ENCODE assay signal across 1 cellular context in the genomic region with DNA sequence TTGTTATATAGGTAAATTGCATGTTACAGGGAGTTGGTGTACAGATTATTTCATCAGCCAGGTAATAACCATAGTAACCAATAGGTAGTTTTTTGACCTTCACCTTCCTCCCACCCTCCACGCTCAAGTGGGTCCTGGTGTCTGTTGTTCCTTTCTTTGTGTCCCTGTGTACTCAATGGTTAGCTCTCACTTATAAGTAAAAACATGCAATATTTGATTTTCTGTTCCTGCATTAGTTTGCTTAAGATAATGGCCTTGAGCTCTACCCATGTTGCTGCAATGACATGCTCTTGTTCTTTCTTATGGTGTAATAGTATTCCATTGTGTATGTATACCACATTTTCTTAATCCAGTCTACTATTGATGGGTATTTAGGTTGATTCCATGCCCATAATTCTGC.
TF ChIP-seq lines count a peak whose summit lies in the region.

No MANE protein-coding gene starts in this region.

TF ChIP-seq in HepG2, 621 proteins besides CTCF, POLR2A, EP300 and RAD21 (continued from another document and continues in another):
- TF ChIP-seq, protein P1, sequence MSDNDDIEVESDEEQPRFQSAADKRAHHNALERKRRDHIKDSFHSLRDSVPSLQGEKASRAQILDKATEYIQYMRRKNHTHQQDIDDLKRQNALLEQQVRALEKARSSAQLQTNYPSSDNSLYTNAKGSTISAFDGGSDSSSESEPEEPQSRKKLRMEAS (IDR thresholded peaks at IDR 0.05): 0 out of 2 replicates have a peak, but pooled peaks have one; percentile 2
- TF ChIP-seq ZFP90 (CRISPR knock-in tag; IDR thresholded peaks at IDR 0.05; ENCODE audit: borderline replicate concordance): no peak
- no peak for TF ChIP-seq NRL (CRISPR knock-in tag; IDR thresholded peaks at IDR 0.05; ENCODE audit: borderline replicate concordance)
- TF ChIP-seq BORCS8-MEF2B (CRISPR knock-in tag; IDR thresholded peaks at IDR 0.05): no peak
- peak; percentile 64; the same call in 1 of the 2 replicates for TF ChIP-seq ZNF331 (CRISPR knock-in tag; IDR thresholded peaks at IDR 0.05)
- TF ChIP-seq, protein P2, sequence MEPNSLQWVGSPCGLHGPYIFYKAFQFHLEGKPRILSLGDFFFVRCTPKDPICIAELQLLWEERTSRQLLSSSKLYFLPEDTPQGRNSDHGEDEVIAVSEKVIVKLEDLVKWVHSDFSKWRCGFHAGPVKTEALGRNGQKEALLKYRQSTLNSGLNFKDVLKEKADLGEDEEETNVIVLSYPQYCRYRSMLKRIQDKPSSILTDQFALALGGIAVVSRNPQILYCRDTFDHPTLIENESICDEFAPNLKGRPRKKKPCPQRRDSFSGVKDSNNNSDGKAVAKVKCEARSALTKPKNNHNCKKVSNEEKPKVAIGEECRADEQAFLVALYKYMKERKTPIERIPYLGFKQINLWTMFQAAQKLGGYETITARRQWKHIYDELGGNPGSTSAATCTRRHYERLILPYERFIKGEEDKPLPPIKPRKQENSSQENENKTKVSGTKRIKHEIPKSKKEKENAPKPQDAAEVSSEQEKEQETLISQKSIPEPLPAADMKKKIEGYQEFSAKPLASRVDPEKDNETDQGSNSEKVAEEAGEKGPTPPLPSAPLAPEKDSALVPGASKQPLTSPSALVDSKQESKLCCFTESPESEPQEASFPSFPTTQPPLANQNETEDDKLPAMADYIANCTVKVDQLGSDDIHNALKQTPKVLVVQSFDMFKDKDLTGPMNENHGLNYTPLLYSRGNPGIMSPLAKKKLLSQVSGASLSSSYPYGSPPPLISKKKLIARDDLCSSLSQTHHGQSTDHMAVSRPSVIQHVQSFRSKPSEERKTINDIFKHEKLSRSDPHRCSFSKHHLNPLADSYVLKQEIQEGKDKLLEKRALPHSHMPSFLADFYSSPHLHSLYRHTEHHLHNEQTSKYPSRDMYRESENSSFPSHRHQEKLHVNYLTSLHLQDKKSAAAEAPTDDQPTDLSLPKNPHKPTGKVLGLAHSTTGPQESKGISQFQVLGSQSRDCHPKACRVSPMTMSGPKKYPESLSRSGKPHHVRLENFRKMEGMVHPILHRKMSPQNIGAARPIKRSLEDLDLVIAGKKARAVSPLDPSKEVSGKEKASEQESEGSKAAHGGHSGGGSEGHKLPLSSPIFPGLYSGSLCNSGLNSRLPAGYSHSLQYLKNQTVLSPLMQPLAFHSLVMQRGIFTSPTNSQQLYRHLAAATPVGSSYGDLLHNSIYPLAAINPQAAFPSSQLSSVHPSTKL (CRISPR knock-in tag; IDR thresholded peaks at IDR 0.05): peak; percentile 95
- peak; percentile 62 for TF ChIP-seq FOXA1 (IDR thresholded peaks at IDR 0.05)
- TF ChIP-seq FOXA1 (CRISPR knock-in tag; IDR thresholded peaks at IDR 0.05): peak; percentile 85
- peak; percentile 48; the same call in 1 of the 2 replicates for TF ChIP-seq ATF1 (CRISPR knock-in tag; IDR thresholded peaks at IDR 0.05)
- TF ChIP-seq, protein P3, sequence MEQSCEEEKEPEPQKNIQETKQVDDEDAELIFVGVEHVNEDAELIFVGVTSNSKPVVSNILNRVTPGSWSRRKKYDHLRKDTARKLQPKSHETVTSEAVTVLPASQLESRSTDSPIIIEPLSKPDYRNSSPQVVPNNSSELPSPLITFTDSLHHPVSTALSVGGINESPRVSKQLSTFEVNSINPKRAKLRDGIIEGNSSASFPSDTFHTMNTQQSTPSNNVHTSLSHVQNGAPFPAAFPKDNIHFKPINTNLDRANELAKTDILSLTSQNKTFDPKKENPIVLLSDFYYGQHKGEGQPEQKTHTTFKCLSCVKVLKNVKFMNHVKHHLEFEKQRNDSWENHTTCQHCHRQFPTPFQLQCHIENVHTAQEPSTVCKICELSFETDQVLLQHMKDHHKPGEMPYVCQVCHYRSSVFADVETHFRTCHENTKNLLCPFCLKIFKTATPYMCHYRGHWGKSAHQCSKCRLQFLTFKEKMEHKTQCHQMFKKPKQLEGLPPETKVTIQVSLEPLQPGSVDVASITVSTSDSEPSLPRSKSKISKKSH (CRISPR knock-in tag; IDR thresholded peaks at IDR 0.05; ENCODE audit: borderline replicate concordance): no peak
- TF ChIP-seq, protein P4, sequence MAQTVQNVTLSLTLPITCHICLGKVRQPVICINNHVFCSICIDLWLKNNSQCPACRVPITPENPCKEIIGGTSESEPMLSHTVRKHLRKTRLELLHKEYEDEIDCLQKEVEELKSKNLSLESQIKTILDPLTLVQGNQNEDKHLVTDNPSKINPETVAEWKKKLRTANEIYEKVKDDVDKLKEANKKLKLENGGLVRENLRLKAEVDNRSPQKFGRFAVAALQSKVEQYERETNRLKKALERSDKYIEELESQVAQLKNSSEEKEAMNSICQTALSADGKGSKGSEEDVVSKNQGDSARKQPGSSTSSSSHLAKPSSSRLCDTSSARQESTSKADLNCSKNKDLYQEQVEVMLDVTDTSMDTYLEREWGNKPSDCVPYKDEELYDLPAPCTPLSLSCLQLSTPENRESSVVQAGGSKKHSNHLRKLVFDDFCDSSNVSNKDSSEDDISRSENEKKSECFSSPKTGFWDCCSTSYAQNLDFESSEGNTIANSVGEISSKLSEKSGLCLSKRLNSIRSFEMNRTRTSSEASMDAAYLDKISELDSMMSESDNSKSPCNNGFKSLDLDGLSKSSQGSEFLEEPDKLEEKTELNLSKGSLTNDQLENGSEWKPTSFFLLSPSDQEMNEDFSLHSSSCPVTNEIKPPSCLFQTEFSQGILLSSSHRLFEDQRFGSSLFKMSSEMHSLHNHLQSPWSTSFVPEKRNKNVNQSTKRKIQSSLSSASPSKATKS (CRISPR knock-in tag; IDR thresholded peaks at IDR 0.05): no peak
- no peak for TF ChIP-seq MTF1 (CRISPR knock-in tag; IDR thresholded peaks at IDR 0.05)
- no peak for TF ChIP-seq ARID2 (CRISPR knock-in tag; IDR thresholded peaks at IDR 0.05; ENCODE audit: borderline replicate concordance)
- TF ChIP-seq CBX5 (CRISPR knock-in tag; IDR thresholded peaks at IDR 0.05; ENCODE audit: borderline replicate concordance): no peak
- TF ChIP-seq, protein P5, sequence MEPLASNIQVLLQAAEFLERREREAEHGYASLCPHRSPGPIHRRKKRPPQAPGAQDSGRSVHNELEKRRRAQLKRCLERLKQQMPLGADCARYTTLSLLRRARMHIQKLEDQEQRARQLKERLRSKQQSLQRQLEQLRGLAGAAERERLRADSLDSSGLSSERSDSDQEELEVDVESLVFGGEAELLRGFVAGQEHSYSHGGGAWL (CRISPR knock-in tag; IDR thresholded peaks at IDR 0.05): no peak
- no peak for TF ChIP-seq ZNF33A (CRISPR knock-in tag; IDR thresholded peaks at IDR 0.05; ENCODE audit: borderline replicate concordance)
- TF ChIP-seq, protein P6, sequence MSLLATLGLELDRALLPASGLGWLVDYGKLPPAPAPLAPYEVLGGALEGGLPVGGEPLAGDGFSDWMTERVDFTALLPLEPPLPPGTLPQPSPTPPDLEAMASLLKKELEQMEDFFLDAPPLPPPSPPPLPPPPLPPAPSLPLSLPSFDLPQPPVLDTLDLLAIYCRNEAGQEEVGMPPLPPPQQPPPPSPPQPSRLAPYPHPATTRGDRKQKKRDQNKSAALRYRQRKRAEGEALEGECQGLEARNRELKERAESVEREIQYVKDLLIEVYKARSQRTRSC (CRISPR knock-in tag; IDR thresholded peaks at IDR 0.05; ENCODE audit: low read depth): no peak
- 0 out of 2 replicates have a peak, but pooled peaks have one; percentile 39 for TF ChIP-seq ZMYM2 (CRISPR knock-in tag; IDR thresholded peaks at IDR 0.05)
- no peak for TF ChIP-seq RBFOX2 (IDR thresholded peaks at IDR 0.05; ENCODE audit: low read depth, low read length)
- TF ChIP-seq, protein P7, sequence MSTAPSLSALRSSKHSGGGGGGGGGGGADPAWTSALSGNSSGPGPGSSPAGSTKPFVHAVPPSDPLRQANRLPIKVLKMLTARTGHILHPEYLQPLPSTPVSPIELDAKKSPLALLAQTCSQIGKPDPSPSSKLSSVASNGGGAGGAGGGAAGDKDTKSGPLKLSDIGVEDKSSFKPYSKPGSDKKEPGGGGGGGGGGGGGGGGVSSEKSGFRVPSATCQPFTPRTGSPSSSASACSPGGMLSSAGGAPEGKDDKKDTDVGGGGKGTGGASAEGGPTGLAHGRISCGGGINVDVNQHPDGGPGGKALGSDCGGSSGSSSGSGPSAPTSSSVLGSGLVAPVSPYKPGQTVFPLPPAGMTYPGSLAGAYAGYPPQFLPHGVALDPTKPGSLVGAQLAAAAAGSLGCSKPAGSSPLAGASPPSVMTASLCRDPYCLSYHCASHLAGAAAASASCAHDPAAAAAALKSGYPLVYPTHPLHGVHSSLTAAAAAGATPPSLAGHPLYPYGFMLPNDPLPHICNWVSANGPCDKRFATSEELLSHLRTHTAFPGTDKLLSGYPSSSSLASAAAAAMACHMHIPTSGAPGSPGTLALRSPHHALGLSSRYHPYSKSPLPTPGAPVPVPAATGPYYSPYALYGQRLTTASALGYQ (CRISPR knock-in tag; IDR thresholded peaks at IDR 0.05): peak; percentile 63; the same call in 1 of the 2 replicates
- TF ChIP-seq, protein P8, sequence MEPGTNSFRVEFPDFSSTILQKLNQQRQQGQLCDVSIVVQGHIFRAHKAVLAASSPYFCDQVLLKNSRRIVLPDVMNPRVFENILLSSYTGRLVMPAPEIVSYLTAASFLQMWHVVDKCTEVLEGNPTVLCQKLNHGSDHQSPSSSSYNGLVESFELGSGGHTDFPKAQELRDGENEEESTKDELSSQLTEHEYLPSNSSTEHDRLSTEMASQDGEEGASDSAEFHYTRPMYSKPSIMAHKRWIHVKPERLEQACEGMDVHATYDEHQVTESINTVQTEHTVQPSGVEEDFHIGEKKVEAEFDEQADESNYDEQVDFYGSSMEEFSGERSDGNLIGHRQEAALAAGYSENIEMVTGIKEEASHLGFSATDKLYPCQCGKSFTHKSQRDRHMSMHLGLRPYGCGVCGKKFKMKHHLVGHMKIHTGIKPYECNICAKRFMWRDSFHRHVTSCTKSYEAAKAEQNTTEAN (CRISPR knock-in tag; conservative IDR thresholded peaks at IDR 0.05): no peak
- no peak for TF ChIP-seq MATR3 (CRISPR knock-in tag; IDR thresholded peaks at IDR 0.05)
- TF ChIP-seq ZNF746 (CRISPR knock-in tag; IDR thresholded peaks at IDR 0.05): no peak
- no peak for TF ChIP-seq ZNF335 (CRISPR knock-in tag; IDR thresholded peaks at IDR 0.05)
- TF ChIP-seq ZMAT3 (CRISPR knock-in tag; conservative IDR thresholded peaks at IDR 0.05): no peak
- TF ChIP-seq ZBTB8A (CRISPR knock-in tag; IDR thresholded peaks at IDR 0.05; ENCODE audit: borderline replicate concordance, low read depth): no peak
- no peak for TF ChIP-seq ZNF7 (CRISPR knock-in tag; IDR thresholded peaks at IDR 0.05)
- TF ChIP-seq CBX1 (IDR thresholded peaks at IDR 0.05; ENCODE audit: low read depth): no peak
- TF ChIP-seq, protein P9, sequence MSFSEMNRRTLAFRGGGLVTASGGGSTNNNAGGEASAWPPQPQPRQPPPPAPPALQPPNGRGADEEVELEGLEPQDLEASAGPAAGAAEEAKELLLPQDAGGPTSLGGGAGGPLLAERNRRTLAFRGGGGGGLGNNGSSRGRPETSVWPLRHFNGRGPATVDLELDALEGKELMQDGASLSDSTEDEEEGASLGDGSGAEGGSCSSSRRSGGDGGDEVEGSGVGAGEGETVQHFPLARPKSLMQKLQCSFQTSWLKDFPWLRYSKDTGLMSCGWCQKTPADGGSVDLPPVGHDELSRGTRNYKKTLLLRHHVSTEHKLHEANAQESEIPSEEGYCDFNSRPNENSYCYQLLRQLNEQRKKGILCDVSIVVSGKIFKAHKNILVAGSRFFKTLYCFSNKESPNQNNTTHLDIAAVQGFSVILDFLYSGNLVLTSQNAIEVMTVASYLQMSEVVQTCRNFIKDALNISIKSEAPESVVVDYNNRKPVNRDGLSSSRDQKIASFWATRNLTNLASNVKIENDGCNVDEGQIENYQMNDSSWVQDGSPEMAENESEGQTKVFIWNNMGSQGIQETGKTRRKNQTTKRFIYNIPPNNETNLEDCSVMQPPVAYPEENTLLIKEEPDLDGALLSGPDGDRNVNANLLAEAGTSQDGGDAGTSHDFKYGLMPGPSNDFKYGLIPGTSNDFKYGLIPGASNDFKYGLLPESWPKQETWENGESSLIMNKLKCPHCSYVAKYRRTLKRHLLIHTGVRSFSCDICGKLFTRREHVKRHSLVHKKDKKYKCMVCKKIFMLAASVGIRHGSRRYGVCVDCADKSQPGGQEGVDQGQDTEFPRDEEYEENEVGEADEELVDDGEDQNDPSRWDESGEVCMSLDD (CRISPR knock-in tag; IDR thresholded peaks at IDR 0.05; ENCODE audit: borderline replicate concordance): no peak
- TF ChIP-seq KLF12 (CRISPR knock-in tag; IDR thresholded peaks at IDR 0.05; ENCODE audit: borderline replicate concordance): no peak
- TF ChIP-seq ZNF44 (CRISPR knock-in tag; IDR thresholded peaks at IDR 0.05): no peak
- no peak for TF ChIP-seq ZNF788 (CRISPR knock-in tag; IDR thresholded peaks at IDR 0.05; ENCODE audit: borderline replicate concordance)
- no peak for TF ChIP-seq KDM3A (CRISPR knock-in tag; IDR thresholded peaks at IDR 0.05; ENCODE audit: low read depth)
- TF ChIP-seq, protein P10, sequence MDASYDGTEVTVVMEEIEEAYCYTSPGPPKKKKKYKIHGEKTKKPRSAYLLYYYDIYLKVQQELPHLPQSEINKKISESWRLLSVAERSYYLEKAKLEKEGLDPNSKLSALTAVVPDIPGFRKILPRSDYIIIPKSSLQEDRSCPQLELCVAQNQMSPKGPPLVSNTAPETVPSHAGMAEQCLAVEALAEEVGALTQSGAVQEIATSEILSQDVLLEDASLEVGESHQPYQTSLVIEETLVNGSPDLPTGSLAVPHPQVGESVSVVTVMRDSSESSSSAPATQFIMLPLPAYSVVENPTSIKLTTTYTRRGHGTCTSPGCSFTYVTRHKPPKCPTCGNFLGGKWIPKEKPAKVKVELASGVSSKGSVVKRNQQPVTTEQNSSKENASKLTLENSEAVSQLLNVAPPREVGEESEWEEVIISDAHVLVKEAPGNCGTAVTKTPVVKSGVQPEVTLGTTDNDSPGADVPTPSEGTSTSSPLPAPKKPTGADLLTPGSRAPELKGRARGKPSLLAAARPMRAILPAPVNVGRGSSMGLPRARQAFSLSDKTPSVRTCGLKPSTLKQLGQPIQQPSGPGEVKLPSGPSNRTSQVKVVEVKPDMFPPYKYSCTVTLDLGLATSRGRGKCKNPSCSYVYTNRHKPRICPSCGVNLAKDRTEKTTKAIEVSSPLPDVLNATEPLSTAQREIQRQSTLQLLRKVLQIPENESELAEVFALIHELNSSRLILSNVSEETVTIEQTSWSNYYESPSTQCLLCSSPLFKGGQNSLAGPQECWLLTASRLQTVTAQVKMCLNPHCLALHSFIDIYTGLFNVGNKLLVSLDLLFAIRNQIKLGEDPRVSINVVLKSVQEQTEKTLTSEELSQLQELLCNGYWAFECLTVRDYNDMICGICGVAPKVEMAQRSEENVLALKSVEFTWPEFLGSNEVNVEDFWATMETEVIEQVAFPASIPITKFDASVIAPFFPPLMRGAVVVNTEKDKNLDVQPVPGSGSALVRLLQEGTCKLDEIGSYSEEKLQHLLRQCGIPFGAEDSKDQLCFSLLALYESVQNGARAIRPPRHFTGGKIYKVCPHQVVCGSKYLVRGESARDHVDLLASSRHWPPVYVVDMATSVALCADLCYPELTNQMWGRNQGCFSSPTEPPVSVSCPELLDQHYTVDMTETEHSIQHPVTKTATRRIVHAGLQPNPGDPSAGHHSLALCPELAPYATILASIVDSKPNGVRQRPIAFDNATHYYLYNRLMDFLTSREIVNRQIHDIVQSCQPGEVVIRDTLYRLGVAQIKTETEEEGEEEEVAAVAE (CRISPR knock-in tag; IDR thresholded peaks at IDR 0.05; ENCODE audit: borderline replicate concordance): peak; percentile 64; the same call in 1 of the 2 replicates
- no peak for TF ChIP-seq KDM5B (CRISPR knock-in tag; IDR thresholded peaks at IDR 0.05; ENCODE audit: borderline replicate concordance)
- no peak for TF ChIP-seq CC2D1A (CRISPR knock-in tag; IDR thresholded peaks at IDR 0.05)
